ENCODE assay signal across 8 cellular contexts in genomic region chr15:64095795-64096485, GRCh38. TPM values are rescaled to one million over a fixed set of nuclear protein-coding genes. Genes with fewer than 3 reads are reported as not detected.
DNase-seq lines count a peak whose midpoint lies in the region; ATAC-seq, FAIRE-seq and TF ChIP-seq lines count a peak whose summit lies in the region.

TSS of gene SNX1 (plus strand) at chr15:64095982. CDS start at chr15:64096014, 32 bp downstream.

- TF ChIP-seq CTCF in astrocyte (IDR thresholded peaks at IDR 0.05; ENCODE audit: insufficient read depth, low read depth, low read length) = no peak

- no peaks in the 10 kb centered on the region for H3K36me3 Mint-ChIP-seq in astrocyte (ENCODE audit: low read depth, unreplicated experiment)

- no peaks in the 10 kb centered on the region for H3K9me3 Mint-ChIP-seq in astrocyte (ENCODE audit: unreplicated experiment)

- H3K36me3 ChIP-seq in astrocyte (ENCODE audit: insufficient read depth, low read length) (no peaks in the 10 kb centered on the region), urinary bladder (ENCODE audit: insufficient read depth) (no peaks in the 10 kb centered on the region)

- peaks cover 19% of the 10 kb centered on the region for H3K4me1 Mint-ChIP-seq in astrocyte (ENCODE audit: low read depth, unreplicated experiment)

- H3K27me3 ChIP-seq in astrocyte (ENCODE audit: insufficient read depth, low read length) = no peaks in the 10 kb centered on the region
- H3K27me3 ChIP-seq in right cardiac atrium (ENCODE audit: control insufficient read depth, insufficient read depth) = no peaks in the 10 kb centered on the region

- H2AFZ ChIP-seq in astrocyte (ENCODE audit: low read depth, low read length) = peak within 1 kb of the TSS; percentile 91

- peak; percentile 91 for FAIRE-seq in GM12892 (lab: Jason Lieb, UNC)
- FAIRE-seq in astrocyte (lab: Jason Lieb, UNC) = no peak

- H3K9me3 ChIP-seq in astrocyte (ENCODE audit: insufficient read depth, low read depth, low read length) = no peaks in the 10 kb centered on the region
- H3K9me3 ChIP-seq in right cardiac atrium (ENCODE audit: control insufficient read depth, low read length) = no peaks in the 10 kb centered on the region

- H3K9ac ChIP-seq in astrocyte (ENCODE audit: low read length) = peak within 1 kb of the TSS; percentile 93

- intact Hi-C loops in right cardiac atrium (cut with DNase I) = loop anchor here in 1 of 4 donors (5.0 kb wide), 1 partner anchor 56 kb away; the partner anchor contains the start of gene SNX22

- H4K20me1 ChIP-seq in astrocyte (ENCODE audit: insufficient read depth, low read length) = peaks cover 46% of the 10 kb centered on the region

- ATAC-seq in HG02943 (IDR thresholded peaks at IDR 0.05; ENCODE audit: low read depth, unreplicated experiment) = peak; percentile 44
- ATAC-seq in right cardiac atrium = peak; percentile 87 to 90

- TF ChIP-seq POLR2A in GM12892 (IDR thresholded peaks at IDR 0.05; ENCODE audit: low read depth, low read length) = peak; percentile 88

- H3K4me1 ChIP-seq in astrocyte (ENCODE audit: insufficient read depth, low read length) (peaks cover 28% of the 10 kb centered on the region), right cardiac atrium (ENCODE audit: control insufficient read depth, insufficient read depth, low read length) (peaks cover 9% of the 10 kb centered on the region), urinary bladder (ENCODE audit: insufficient read depth) (no peaks in the 10 kb centered on the region)

- H3K4me3 Mint-ChIP-seq in astrocyte (ENCODE audit: unreplicated experiment) = peak within 1 kb of the TSS; percentile 95

- no peaks in the 10 kb centered on the region for H3K27me3 Mint-ChIP-seq in astrocyte (ENCODE audit: low read depth, unreplicated experiment)

- DNase-seq in GM12892 (ENCODE audit: insufficient read length) (peak; percentile 74), NCI-H2081 treated with DMSO at 0.1 percent for 48 hours (lab: John Stamatoyannopoulos, UW) (peak; percentile 66), T-helper 9 cell (peak; percentile 92), astrocyte (ENCODE audit: low read depth) (peak; percentile 85), right cardiac atrium (peak; percentile 93 to 98 (median 97)), pulmonary artery endothelial cell (ENCODE audit: low read depth, low spot score) (peak; percentile 86)

- H3K4me3 ChIP-seq in astrocyte (ENCODE audit: insufficient read depth, low read depth, low read length) (peak within 1 kb of the TSS; percentile 78), right cardiac atrium (ENCODE audit: low read length) (peak within 1 kb of the TSS; percentile 96), urinary bladder (ENCODE audit: low read depth, low read length) (peak within 1 kb of the TSS; percentile 81)

- peak within 1 kb of the TSS; percentile 90 for H3K4me2 ChIP-seq in astrocyte (ENCODE audit: low read length)

- H3K27ac ChIP-seq in astrocyte (ENCODE audit: low read depth, low read length) (peak within 1 kb of the TSS; percentile 76), right cardiac atrium (ENCODE audit: low read length) (peak within 1 kb of the TSS; percentile 81), urinary bladder (ENCODE audit: low read depth) (peak within 1 kb of the TSS; percentile 85)

- H3K79me2 ChIP-seq in astrocyte (ENCODE audit: insufficient read depth, low read length) = peaks cover 81% of the 10 kb centered on the region

- under 1% methylated on average over 63 of the region's 63 CpGs for WGBS in right cardiac atrium
- under 1% methylated on average over 63 of the region's 63 CpGs for WGBS in urinary bladder

- H3K27ac Mint-ChIP-seq in astrocyte (ENCODE audit: unreplicated experiment) = peak within 1 kb of the TSS; percentile 91

RNA-seq across cellular contexts. Expression of gene SNX1, which starts in this region (rescaled TPM):
- 70.6 TPM for polyA plus RNA-seq in GM12892 (2012; ENCODE audit: missing spikeins)
- total RNA-seq in astrocyte (87.7 and 89.3 TPM in 2 replicates), right cardiac atrium (100 to 1,000 TPM in 3 of 4 donors, 10 to 100 TPM in 1; 99.2 to 149 (median 105) TPM), pulmonary artery endothelial cell (48.5 and 71.7 TPM in 2 replicates), urinary bladder (59.4 TPM)
- polyA plus RNA-seq in right cardiac atrium (54.1 TPM), urinary bladder (76.6 TPM)

Comparison
In these comparisons a context has a peak if more than half of its experiments do, and no peak if none do; other contexts are left out.
1. Peak in every context shown above with its lines: DNase-seq, ATAC-seq, H3K4me3 ChIP-seq and H3K27ac ChIP-seq.